8 cellular contexts compared by ENCODE assay signal in the genomic region with DNA sequence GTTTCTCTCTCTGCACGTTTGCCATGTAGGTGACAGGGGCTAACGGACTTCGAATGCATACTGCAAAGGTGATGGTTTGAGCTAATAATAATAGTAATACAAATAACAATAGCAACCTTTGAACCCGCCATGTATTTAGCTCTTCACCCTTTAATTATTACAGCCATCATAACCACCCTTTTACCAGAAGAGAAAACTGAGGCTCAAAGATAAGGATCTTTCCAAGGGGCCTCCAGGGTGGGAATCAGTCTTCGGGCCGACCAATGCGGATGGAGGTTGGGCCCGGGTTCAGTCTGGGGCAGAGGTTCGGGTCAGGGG. TPM values are rescaled to one million over a fixed set of nuclear protein-coding genes. Genes with fewer than 3 reads are reported as not detected.
A peak's percentile ranks its signal among the peaks of the same experiment; 100 is the strongest.
DNase-seq lines count a peak whose midpoint lies in the region; ATAC-seq, FAIRE-seq and TF ChIP-seq lines count a peak whose summit lies in the region.

No MANE protein-coding gene starts in this region.

- H3K9me3 ChIP-seq in A549 (no peaks in the 10 kb centered on the region), mucosa of stomach (ENCODE audit: control insufficient read depth, low read length) (no peaks in the 10 kb centered on the region)

- no peak for TF ChIP-seq EP300 in A549 (IDR thresholded peaks at IDR 0.05)

- CTCF ChIA-PET in A549 (lab: Yijun Ruan, JAX), result interaction anchor here (0.7 to 10.0 kb wide), 52 partner anchors 9 to 198 kb away, joined by 3 to 103 read pairs (median 5); partner anchors contain the start of genes JADE2 and UBE2B

- H3K27me3 ChIP-seq in HL-60 (ENCODE audit: insufficient read depth, poor library complexity, severe bottlenecking) (no peaks in the 10 kb centered on the region), bronchial epithelial cell (ENCODE audit: control insufficient read depth, insufficient read depth, low read length) (no peaks in the 10 kb centered on the region), mucosa of stomach (ENCODE audit: control insufficient read depth, insufficient read depth, low read length) (no peaks in the 10 kb centered on the region)

- DNase-seq in A549 (ENCODE audit: low read depth in 1 of 2, low spot score in 1 of 2) (no peak), HL-60 (ENCODE audit: low read depth in 1 of 2, low spot score in 1 of 2) (no peak), bronchial epithelial cell (ENCODE audit: low read depth) (no peak), NCI-H2227 (lab: John Stamatoyannopoulos, UW; ENCODE audit: unreplicated experiment) (no peak), UCSD-AML1 (lab: John Stamatoyannopoulos, UW; ENCODE audit: unreplicated experiment) (no peak)
- no peak for DNase-seq in effector CD8-positive, alpha-beta T cell (lab: John Stamatoyannopoulos, UW)

- no peak for FAIRE-seq in A549 (lab: Jason Lieb, UNC)
- no peak for FAIRE-seq in bronchial epithelial cell (lab: Jason Lieb, UNC)

- TF ChIP-seq POLR2A in A549 (IDR thresholded peaks at IDR 0.05; ENCODE audit: low read length), result no peak

- H3K9ac ChIP-seq in mucosa of stomach (ENCODE audit: low read length), result peak overlapping the region; percentile 92

- no peak for TF ChIP-seq CTCF in A549 (IDR thresholded peaks at IDR 0.05)
- no peak for TF ChIP-seq CTCF in HL-60 (IDR thresholded peaks at IDR 0.05; ENCODE audit: insufficient read depth, low read length)
- TF ChIP-seq CTCF in bronchial epithelial cell (IDR thresholded peaks at IDR 0.05; ENCODE audit: insufficient read depth, low read length, severe bottlenecking), result no peak

- POLR2A ChIA-PET in A549 (lab: Yijun Ruan, JAX), result interaction anchor here (0.5 to 2.5 kb wide), 14 partner anchors 15 to 176 kb away, joined by 3 to 23 read pairs (median 5); partner anchors contain the start of genes JADE2 and UBE2B

- peak overlapping the region; percentile 94 for H3K4me2 ChIP-seq in A549

- no peak for ATAC-seq in A549
- no peak for ATAC-seq in HG03432 (IDR thresholded peaks at IDR 0.05; ENCODE audit: unreplicated experiment)

- H3K36me3 ChIP-seq in bronchial epithelial cell (ENCODE audit: control insufficient read depth, insufficient read depth, low read length) (peaks cover 2% of the 10 kb centered on the region), mucosa of stomach (ENCODE audit: control insufficient read depth, insufficient read depth, low read length) (no peaks in the 10 kb centered on the region)

- peak overlapping the region; percentile 61 for H3K4me3 ChIP-seq in A549
- H3K4me3 ChIP-seq in HL-60 (replicated peaks; ENCODE audit: insufficient read depth, low read length), result peak overlapping the region; percentile 61
- peak overlapping the region; percentile 90 for H3K4me3 ChIP-seq in bronchial epithelial cell (ENCODE audit: low read depth, low read length)
- H3K4me3 ChIP-seq in mucosa of stomach (ENCODE audit: low read length), result peak overlapping the region; percentile 98

- TF ChIP-seq RAD21 in A549 (conservative IDR thresholded peaks at IDR 0.05 in 1 of 2, IDR thresholded peaks at IDR 0.05 in 1 of 2), result no peak

- H3K27ac ChIP-seq in A549, result peak overlapping the region; percentile 93 to 94
- H3K27ac ChIP-seq in HL-60 (replicated peaks), result peak overlapping the region; percentile 67

- 2% methylated on average over 9 of the region's 9 CpGs for WGBS in A549 (ENCODE audit: missing lambda C conversion rate)

- H3K4me1 ChIP-seq in A549, result peaks cover 35% of the 10 kb centered on the region
- peaks cover 26% of the 10 kb centered on the region for H3K4me1 ChIP-seq in mucosa of stomach (ENCODE audit: control insufficient read depth, insufficient read depth, low read length)

TF ChIP-seq in A549, 52 proteins besides CTCF, POLR2A, EP300 and RAD21:
- TF ChIP-seq ZNF302 (CRISPR knock-in tag; IDR thresholded peaks at IDR 0.05) (no peak), CHD2 (IDR thresholded peaks at IDR 0.05; ENCODE audit: low read length, partially characterized antibody) (no peak), ZFP36 (IDR thresholded peaks at IDR 0.05; ENCODE audit: borderline replicate concordance, partially characterized antibody) (no peak), EHF (CRISPR knock-in tag; IDR thresholded peaks at IDR 0.05) (no peak), RFX5 (IDR thresholded peaks at IDR 0.05) (no peak), RCOR1 (IDR thresholded peaks at IDR 0.05; ENCODE audit: low read depth, low read length) (no peak), ATOH8 (CRISPR knock-in tag; IDR thresholded peaks at IDR 0.05; ENCODE audit: low read depth) (no peak)

RNA-seq across cellular contexts. Expression of gene CDKN2AIPNL, which starts 0.5 kb away (rescaled TPM):
- polyA plus RNA-seq in A549 (2011; rRNA removed) (42.4 and 49.9 TPM in 2 replicates), A549 (2017; fragmentation: RNase III; extraction: RNeasy Plus Mini Kit Qiagen cat#74134 plus additional on column Dnase treatment) (44.7 to 48.0 TPM (median 44.9 TPM) in 3 replicates)
- polyA plus RNA-seq in A549 (2012; cell fraction: cytosol; rRNA removed), result 29.8 and 37.9 TPM in 2 replicates
- 9.4 and 13.6 TPM in 2 replicates for polyA plus RNA-seq in A549 (2012; cell fraction: nucleus; rRNA removed)
- 8.5 and 9.5 TPM in 2 replicates for polyA minus RNA-seq in A549 (2011; rRNA and poly(A)+ RNA removed)
- 37.1 and 45.1 TPM in 2 replicates for total RNA-seq in bronchial epithelial cell

RNA-seq across cellular contexts. Expression of gene UBE2B, which starts 39.8 kb away (rescaled TPM):
- polyA plus RNA-seq in A549 (2011; rRNA removed) (60.1 and 104 TPM in 2 replicates), A549 (2017; fragmentation: RNase III; extraction: RNeasy Plus Mini Kit Qiagen cat#74134 plus additional on column Dnase treatment) (61.1 to 61.5 TPM (median 61.3 TPM) in 3 replicates)
- 18.8 and 19.3 TPM in 2 replicates for polyA plus RNA-seq in A549 (2012; cell fraction: cytosol; rRNA removed)
- polyA plus RNA-seq in A549 (2012; cell fraction: nucleus; rRNA removed), result 7.2 and 12.3 TPM in 2 replicates
- polyA minus RNA-seq in A549 (2011; rRNA and poly(A)+ RNA removed), result 11.1 and 15.8 TPM in 2 replicates
- 24.7 and 26.5 TPM in 2 replicates for total RNA-seq in bronchial epithelial cell

RNA-seq across cellular contexts. Expression of gene CDKL3, which starts 44.2 kb away (rescaled TPM):
- polyA plus RNA-seq in A549 (2011; rRNA removed), result 3.6 and 4.5 TPM in 2 replicates
- polyA plus RNA-seq in A549 (2012; cell fraction: cytosol; rRNA removed), result 0.27 and 0.45 TPM in 2 replicates
- polyA plus RNA-seq in A549 (2012; cell fraction: nucleus; rRNA removed), result 0.22 TPM in 1 of 2 replicates, not detected in the other
- 0.90 to 1.5 TPM (median 1.1 TPM) in 3 replicates for polyA plus RNA-seq in A549 (2017; fragmentation: RNase III; extraction: RNeasy Plus Mini Kit Qiagen cat#74134 plus additional on column Dnase treatment)
- not detected in 2 replicates for polyA minus RNA-seq in A549 (2011; rRNA and poly(A)+ RNA removed)
- total RNA-seq in bronchial epithelial cell, result 0.90 and 1.3 TPM in 2 replicates
